ENCODE assay signal across 26 cellular contexts in genomic region chr7:45255187-45255586, GRCh38.
DNase-seq lines count a peak whose midpoint lies in the region; ATAC-seq, FAIRE-seq and TF ChIP-seq lines count a peak whose summit lies in the region.
"Had no signal": no experiment of that assay in that cellular context is flagged by ENCODE, and none has a peak within 500 bp of the region (broad histone marks: within the 10 kb centered on the region; RNA-seq: fewer than 3 reads in every experiment).

No MANE protein-coding gene starts in this region.

- POLR2A ChIA-PET in K562 (lab: Yijun Ruan, JAX): no interaction called here
- POLR2A ChIA-PET in CD4-positive, alpha-beta T cell (lab: Charles Lee): no interaction called here

- no peak for TF ChIP-seq RAD21 in K562 (CRISPR knock-in tag; conservative IDR thresholded peaks at IDR 0.05 in 1 of 2, IDR thresholded peaks at IDR 0.05 in 1 of 2)

- no peak for TF ChIP-seq POLR2A in K562 (conservative IDR thresholded peaks at IDR 0.05)

- peaks cover 31% of the 10 kb centered on the region for H3K4me1 ChIP-seq in Karpas-422 (ENCODE audit: low read length)
- H3K4me1 ChIP-seq in K562 (replicated peaks in 1 of 2; ENCODE audit: control insufficient read depth in 2 of 2, insufficient read depth in 2 of 2, low read length in 2 of 2): peaks cover 0 to 7% of the 10 kb centered on the region in 2 experiments; a peak in 2 of 5 replicates
- H3K4me1 ChIP-seq: A549, BE2C, HAP-1 had no signal

- no peak overlapping the region for H3K27ac Mint-ChIP-seq in CD4-positive, alpha-beta T cell
- H3K27ac Mint-ChIP-seq: CD14-positive monocyte; CD4-positive, alpha-beta memory T cell; HFFc6 had no signal

- H3K27ac ChIP-seq in Karpas-422 (ENCODE audit: low read length) (no peak overlapping the region), K562 (ENCODE audit: extremely low read depth, low read depth, low read length) (no peak overlapping the region)
- H3K27ac ChIP-seq in CD4-positive, alpha-beta T cell (ENCODE audit: low read depth, low read length): no peak overlapping the region
- H3K27ac ChIP-seq: A549; BLaER1 treated with 17β-estradiol and CSF1 and Interleukin-3, amounts not matched to agents 10 nM and 100 nM had no signal

- H3K79me2 ChIP-seq in Karpas-422 (ENCODE audit: low read length) (no peaks in the 10 kb centered on the region), K562 (ENCODE audit: control insufficient read depth, insufficient read depth, low read length) (no peaks in the 10 kb centered on the region)

- intact Hi-C loops in K562 (cut with micrococcal nuclease): no loop called here
- intact Hi-C loops in CD4-positive, alpha-beta T cell (cut with DNase I, micrococcal nuclease): no loop called here

- no peak for TF ChIP-seq CTCF in K562 (IDR thresholded peaks at IDR 0.05 in 2 of 3, conservative IDR thresholded peaks at IDR 0.05 in 1 of 3; ENCODE audit: insufficient read depth in 2 of 3, low read depth in 1 of 3, low read length in 3 of 3)
- TF ChIP-seq CTCF in CD4-positive, alpha-beta T cell (IDR thresholded peaks at IDR 0.05): no peak

- no TSS peak for BruUV-seq in K562 (replicated peaks; lab: Mats Ljungman, UMichigan)

- TF ChIP-seq EP300 in K562 (IDR thresholded peaks at IDR 0.05; ENCODE audit: low read length): no peak

- no peaks in the 10 kb centered on the region for H3K9me3 Mint-ChIP-seq in CD4-positive, alpha-beta T cell
- H3K9me3 Mint-ChIP-seq: CD4-positive, alpha-beta memory T cell; HFFc6 had no signal

- no peaks in the 10 kb centered on the region for H3K9me1 ChIP-seq in K562 (ENCODE audit: control insufficient read depth, insufficient read depth, low read length)

- H3K4me1 Mint-ChIP-seq in CD4-positive, alpha-beta T cell (ENCODE audit: low read depth): no peaks in the 10 kb centered on the region
- H3K4me1 Mint-ChIP-seq: CD14-positive monocyte had no signal

- in situ Hi-C loops in K562 (cut with MboI): no loop called here

- no peak overlapping the region for H3K4me2 ChIP-seq in Karpas-422 (ENCODE audit: low read depth, low read length, poor library complexity, severe bottlenecking)
- H3K4me2 ChIP-seq in K562 (ENCODE audit: insufficient read depth, low read length): no peak overlapping the region
- H3K4me2 ChIP-seq: A549; BLaER1 treated with 17β-estradiol and CSF1 and Interleukin-3, amounts not matched to agents 10 nM and 100 nM had no signal

- no peak for ATAC-seq in K562
- ATAC-seq in CD4-positive, alpha-beta T cell (ENCODE audit: poor library complexity): no peak
- no peak for ATAC-seq in GM21529 (IDR thresholded peaks at IDR 0.05; ENCODE audit: unreplicated experiment)
- ATAC-seq: A549 had no signal

- H3K36me3 Mint-ChIP-seq in CD4-positive, alpha-beta T cell (ENCODE audit: low read depth): no peaks in the 10 kb centered on the region
- H3K36me3 Mint-ChIP-seq: CD14-positive monocyte; CD4-positive, alpha-beta memory T cell had no signal

- no peaks in the 10 kb centered on the region for H3K9me2 ChIP-seq in Karpas-422 (replicated peaks; ENCODE audit: insufficient read depth, low read length)

- no peak overlapping the region for H3K4me3 Mint-ChIP-seq in CD4-positive, alpha-beta T cell
- H3K4me3 Mint-ChIP-seq: CD14-positive monocyte; CD4-positive, alpha-beta memory T cell; HFFc6 had no signal

- H2AFZ ChIP-seq in Karpas-422 (ENCODE audit: low read length) (no peak overlapping the region), K562 (ENCODE audit: low read depth, low read length) (peak overlapping the region; percentile 54)

- no peak overlapping the region for H3K4me3 ChIP-seq in Karpas-422 (ENCODE audit: low read length)
- H3K4me3 ChIP-seq in K562: no peak overlapping the region
- H3K4me3 ChIP-seq: A549; BLaER1 treated with 17β-estradiol and CSF1 and Interleukin-3, amounts not matched to agents 10 nM and 100 nM; HAP-1 had no signal

- no peak for FAIRE-seq in K562 (lab: Jason Lieb, UNC)
- FAIRE-seq in urothelium cell line (lab: Jason Lieb, UNC): peak; percentile 50
- FAIRE-seq: A549, GM12891, GM18507, H54 had no signal

- H3K9me3 ChIP-seq in Karpas-422 (ENCODE audit: low read length) (no peaks in the 10 kb centered on the region), K562 (replicated peaks; ENCODE audit: control insufficient read depth, insufficient read depth, low read depth, low read length) (no peaks in the 10 kb centered on the region)
- H3K9me3 ChIP-seq in CD4-positive, alpha-beta T cell (ENCODE audit: control insufficient read depth, low read length): no peaks in the 10 kb centered on the region
- H3K9me3 ChIP-seq: A549, BE2C, HAP-1 had no signal

- DNase-seq in Karpas-422: peak; percentile 46
- no peak for DNase-seq in K562 (ENCODE audit: extremely low read depth in 1 of 4, low spot score in 3 of 4)
- peak; percentile 51 for DNase-seq in mesenteric fat pad (ENCODE audit: low spot score)
- no peak for DNase-seq in urothelium cell line (ENCODE audit: low spot score)
- no peak for DNase-seq in NCI-H446 treated with DMSO at 0.1 percent for 48 hours (lab: John Stamatoyannopoulos, UW)
- no peak for DNase-seq in CD4-positive, alpha-beta T cell
- DNase-seq: 8988T; ACHN; AML-193; BE2C; Calu3; CD4-positive, alpha-beta memory T cell; COR-L47; DMS53; DMS79 treated with DMSO at 0.1 percent for 48 hours; GF-D8; GOT3; HFFc6 had no signal

- H3K9ac ChIP-seq in Karpas-422 (ENCODE audit: low read length) (no peak overlapping the region), K562 (ENCODE audit: insufficient read depth in 1 of 2, low read depth in 2 of 2, low read length in 2 of 2) (no peak overlapping the region)
- H3K9ac ChIP-seq: BLaER1 treated with 17β-estradiol and CSF1 and Interleukin-3, amounts not matched to agents 10 nM and 100 nM had no signal

- H3K27me3 Mint-ChIP-seq in CD4-positive, alpha-beta T cell: peaks cover 28% of the 10 kb centered on the region

- CTCF ChIA-PET in K562 (lab: Yijun Ruan, JAX; ENCODE audit: low intra/inter-chr PET ratio): no interaction called here
- CTCF ChIA-PET in CD4-positive, alpha-beta T cell (lab: Charles Lee): no interaction called here

- H4K20me1 ChIP-seq in Karpas-422 (ENCODE audit: insufficient read depth, low read depth, low read length) (peaks cover 5% of the 10 kb centered on the region; the same call in 1 of the 2 replicates), K562 (replicated peaks; ENCODE audit: control insufficient read depth, insufficient read depth, low read length) (peaks cover 1% of the 10 kb centered on the region; the same call in 1 of the 2 replicates)

- H3K36me3 ChIP-seq in Karpas-422 (ENCODE audit: insufficient read depth, low read length) (no peaks in the 10 kb centered on the region), K562 (ENCODE audit: control insufficient read depth, insufficient read depth, low read length) (no peaks in the 10 kb centered on the region)
- H3K36me3 ChIP-seq: BE2C; BLaER1 treated with 17β-estradiol and CSF1 and Interleukin-3, amounts not matched to agents 10 nM and 100 nM; HAP-1 had no signal

- H3K27me3 ChIP-seq in Karpas-422 (ENCODE audit: low read length) (no peaks in the 10 kb centered on the region), K562 (ENCODE audit: control insufficient read depth in 2 of 2, insufficient read depth in 2 of 2, low read length in 2 of 2) (peaks cover 0 to 37% of the 10 kb centered on the region in 2 experiments)
- peaks cover 9% of the 10 kb centered on the region for H3K27me3 ChIP-seq in CD4-positive, alpha-beta T cell (ENCODE audit: control insufficient read depth, insufficient read depth, low read length)
- H3K27me3 ChIP-seq: BE2C had no signal

- 0% methylated on average over 7 of the region's 7 CpGs for WGBS in K562 (ENCODE audit: insufficient coverage, low coverage, missing lambda C conversion rate)

TF ChIP-seq in K562, 482 proteins besides CTCF, POLR2A, EP300 and RAD21:
- peak in 1 of 3 experiments; percentile 79 for TF ChIP-seq YY1 (IDR thresholded peaks at IDR 0.05; ENCODE audit: borderline replicate concordance in 1 of 3, control insufficient read depth in 1 of 3, extremely low read depth in 1 of 3, insufficient read depth in 3 of 3, insufficient read length in 1 of 3, insufficient replicate concordance in 2 of 3, low read depth in 1 of 3, low read length in 2 of 3)
- no peak for TF ChIP-seq HCFC1 (IDR thresholded peaks at IDR 0.05; ENCODE audit: low read depth, low read length)
- no peak for TF ChIP-seq ZZZ3 (IDR thresholded peaks at IDR 0.05)

Comparison
In these comparisons a context has a peak if more than half of its experiments do, and no peak if none do; other contexts are left out.
1. DNase-seq: peak in Karpas-422 (single experiment) and mesenteric fat pad (single experiment); none in K562 (0 of 4), urothelium cell line (single experiment), NCI-H446 treated with DMSO at 0.1 percent for 48 hours (single experiment) and CD4-positive, alpha-beta T cell (0 of 10).